Comparison of ENCODE assay signal across 8 cellular contexts in genomic region chr18:54224379-54225014, GRCh38. TPM values are rescaled to one million over a fixed set of nuclear protein-coding genes. Genes with fewer than 3 reads are reported as not detected.
DNase-seq lines count a peak whose midpoint lies in the region; ATAC-seq and TF ChIP-seq lines count a peak whose summit lies in the region.

TSS of gene MBD2 (minus strand) at chr18:54224669. CDS start at chr18:54224559, 110 bp downstream.

- 0 out of 2 replicates have a peak, but pooled peaks have one; percentile 11 for TF ChIP-seq RAD21 in IMR-90 (IDR thresholded peaks at IDR 0.05; ENCODE audit: low read length)

- no peak within 1 kb of the TSS for H4K91ac ChIP-seq in IMR-90 (ENCODE audit: insufficient read depth, low read depth, low read length)

- H2BK15ac ChIP-seq in IMR-90 (ENCODE audit: low read depth, low read length): no peak within 1 kb of the TSS

- TF ChIP-seq CTCF in IMR-90 (conservative IDR thresholded peaks at IDR 0.05; ENCODE audit: low read depth, low read length) (peak; percentile 24; the same call in 1 of the 2 replicates), epithelial cell of esophagus (IDR thresholded peaks at IDR 0.05; ENCODE audit: insufficient read depth, low read depth, low read length, missing control alignments) (no peak), mucosa of descending colon (IDR thresholded peaks at IDR 0.05) (no peak)

- TF ChIP-seq POLR2A in IMR-90 (IDR thresholded peaks at IDR 0.05; ENCODE audit: low read depth, low read length): peak; percentile 38; the same call in 1 of the 2 replicates

- H3K27me3 ChIP-seq in IMR-90 (ENCODE audit: control insufficient read depth, insufficient read depth, low read length): no peaks in the 10 kb centered on the region

- H3K4me3 ChIP-seq in IMR-90 (ENCODE audit: insufficient read depth, low read depth, low read length) (peak within 1 kb of the TSS; percentile 80), epithelial cell of esophagus (ENCODE audit: low read length) (peak within 1 kb of the TSS; percentile 78), mucosa of descending colon (peak within 1 kb of the TSS; percentile 77)

- peak within 1 kb of the TSS; percentile 33; the same call in 1 of the 2 replicates for H2AK5ac ChIP-seq in IMR-90 (ENCODE audit: low read depth, low read length)

- peaks cover 38% of the 10 kb centered on the region for H4K20me1 ChIP-seq in IMR-90 (ENCODE audit: insufficient read depth, low read length)

- H3K9ac ChIP-seq in IMR-90 (ENCODE audit: low read depth, low read length): peak within 1 kb of the TSS; percentile 87

- H3K36me3 ChIP-seq in IMR-90 (ENCODE audit: control insufficient read depth, insufficient read depth, low read length) (no peaks in the 10 kb centered on the region), mucosa of descending colon (ENCODE audit: low read depth) (no peaks in the 10 kb centered on the region)

- no peak within 1 kb of the TSS for H2BK120ac ChIP-seq in IMR-90 (ENCODE audit: low read depth, low read length)

- H3K9me3 ChIP-seq in IMR-90 (ENCODE audit: control insufficient read depth, insufficient read depth, low read length) (no peaks in the 10 kb centered on the region), mucosa of descending colon (no peaks in the 10 kb centered on the region)

- 0 out of 2 replicates have a peak within 1 kb of the TSS, but pooled peaks have one; percentile 43 for H3K23ac ChIP-seq in IMR-90 (ENCODE audit: low read depth, low read length)

- no TSS peak for BruUV-seq in IMR-90 (replicated peaks; lab: Mats Ljungman, UMichigan)

- dilution Hi-C loops in IMR-90 (cut with HindIII; ENCODE audit: low sequenced_read_pairs, unreplicated experiment): no loop called here

- peak within 1 kb of the TSS; percentile 65 for H2AK9ac ChIP-seq in IMR-90 (replicated peaks; ENCODE audit: low read depth, low read length, poor library complexity)

- peak within 1 kb of the TSS; percentile 87 for H3K4me2 ChIP-seq in IMR-90 (ENCODE audit: low read depth, low read length)

- peak within 1 kb of the TSS; percentile 72 to 96 for H4K8ac ChIP-seq in IMR-90 (ENCODE audit: low read depth in 2 of 2, low read length in 2 of 2)

- CTCF ChIA-PET in IMR-90 (lab: Yijun Ruan, JAX): no interaction called here

- peak within 1 kb of the TSS; percentile 76 for H4K5ac ChIP-seq in IMR-90 (ENCODE audit: low read depth, low read length)

- H3K4ac ChIP-seq in IMR-90 (ENCODE audit: low read depth, low read length): no peak within 1 kb of the TSS; the same call in 1 of the 2 replicates

- POLR2A ChIA-PET in IMR-90 (lab: Charles Lee; ENCODE audit: unreplicated experiment): interaction anchor here (0.6 kb wide), 1 partner anchor 1051 kb away, joined by 4 read pairs; no protein-coding TSS in a partner anchor

- in situ Hi-C loops in IMR-90 (cut with MboI; ENCODE audit: low sequenced_read_pairs): no loop called here

- peak within 1 kb of the TSS; percentile 48; the same call in 1 of the 2 replicates for H3K56ac ChIP-seq in IMR-90 (ENCODE audit: extremely low read depth, insufficient read depth, low read length)

- no peak within 1 kb of the TSS for H3K18ac ChIP-seq in IMR-90 (ENCODE audit: low read depth, low read length)

- WGBS in IMR-90 (ENCODE audit: extremely low coverage in 2 of 2, insufficient read length in 1 of 2), 2 experiments: 0% methylated on average over 21 of the region's 66 CpGs; no CpG with 5 or more reads in 1 of the 2 experiments

- H2BK20ac ChIP-seq in IMR-90 (ENCODE audit: low read depth, low read length): no peak within 1 kb of the TSS

- ATAC-seq in GM21528 (IDR thresholded peaks at IDR 0.05; ENCODE audit: low FRiP score, unreplicated experiment): peak; percentile 92
- peak; percentile 98 for ATAC-seq in IMR-90 (ENCODE audit: low read depth)
- peak; percentile 99 for ATAC-seq in mucosa of descending colon

- peak within 1 kb of the TSS; percentile 55 for H2BK5ac ChIP-seq in IMR-90 (ENCODE audit: low read depth, low read length, poor library complexity, severe bottlenecking)

- peaks cover 5% of the 10 kb centered on the region; the same call in 1 of the 2 replicates for H3K9me1 ChIP-seq in IMR-90 (ENCODE audit: insufficient read depth, low read length)

- peak; percentile 79 for DNase-seq in DMS114 treated with DMSO at 0.1 percent for 48 hours (lab: John Stamatoyannopoulos, UW; ENCODE audit: unreplicated experiment)
- peak; percentile 93 for DNase-seq in IMR-90
- DNase-seq in OCI-M1 (lab: John Stamatoyannopoulos, UW): peak; percentile 98
- peak; percentile 90 for DNase-seq in activated T-cell treated with anti-CD3 and anti-CD28 coated beads for 4 hours
- DNase-seq in epithelial cell of esophagus (ENCODE audit: low read depth): peak; percentile 96
- DNase-seq in mucosa of descending colon: peak; percentile 96 to 98 (median 98)
- DNase-seq in stimulated activated CD8-positive, alpha-beta memory T cell treated with anti-CD3 and anti-CD28 coated beads, Interleukin-4, amount 100 ng/mL, for 24 hours (ENCODE audit: low read depth): peak; percentile 92

- H3K14ac ChIP-seq in IMR-90 (replicated peaks; ENCODE audit: low read depth, low read length): no peak within 1 kb of the TSS

- peak within 1 kb of the TSS; percentile 76 for H3K27ac ChIP-seq in IMR-90 (ENCODE audit: insufficient read depth, low read length)

- peaks cover 5 to 19% of the 10 kb centered on the region in 2 experiments; a peak in 2 of 4 replicates for H3K79me1 ChIP-seq in IMR-90 (ENCODE audit: low read depth in 1 of 2, low read length in 2 of 2)

- no peaks in the 10 kb centered on the region for H3K4me1 ChIP-seq in IMR-90 (ENCODE audit: control insufficient read depth, insufficient read depth, low read length)
- H3K4me1 ChIP-seq in mucosa of descending colon (ENCODE audit: low read depth): peaks cover 33% of the 10 kb centered on the region

- H2AFZ ChIP-seq in IMR-90 (replicated peaks; ENCODE audit: low read length, poor library complexity): peak within 1 kb of the TSS; percentile 88

- intact Hi-C loops in IMR-90 (cut with micrococcal nuclease) (loop anchor here (1.0 to 5.0 kb wide), 4 partner anchors 45 to 133 kb away; partner anchors contain the start of genes C18orf54, POLI and STARD6), mucosa of descending colon (cut with DNase I, micrococcal nuclease) (no loop called here)

TF ChIP-seq in IMR-90, 13 proteins besides CTCF, POLR2A, EP300 and RAD21:
- TF ChIP-seq USF2 (IDR thresholded peaks at IDR 0.05; ENCODE audit: low read depth, low read length): no peak
- TF ChIP-seq BHLHE40 (IDR thresholded peaks at IDR 0.05; ENCODE audit: low read depth, low read length): no peak
- peak; percentile 4; the same call in 1 of the 2 replicates for TF ChIP-seq SMC3 (IDR thresholded peaks at IDR 0.05; ENCODE audit: low read depth, low read length)
- peak; percentile 68 for TF ChIP-seq MXI1 (IDR thresholded peaks at IDR 0.05; ENCODE audit: borderline replicate concordance, low read depth, low read length)
- TF ChIP-seq RCOR1 (IDR thresholded peaks at IDR 0.05; ENCODE audit: insufficient replicate concordance, low read length): no peak
- TF ChIP-seq MAFK (IDR thresholded peaks at IDR 0.05; ENCODE audit: low read depth, low read length): no peak
- TF ChIP-seq MAZ (IDR thresholded peaks at IDR 0.05; ENCODE audit: borderline replicate concordance, low read depth, low read length): peak; percentile 92
- TF ChIP-seq ELK1 (IDR thresholded peaks at IDR 0.05; ENCODE audit: borderline replicate concordance, low read depth, low read length): no peak
TF ChIP-seq in IMR-90: peak in this region for 3.

RNA-seq across cellular contexts. Expression of gene MBD2, which starts in this region (rescaled TPM):
- 9.7 and 27.5 TPM in 2 replicates for total RNA-seq in IMR-90 (2012; rRNA removed)
- polyA plus RNA-seq in IMR-90 (2012; rRNA removed): 14.8 and 29.5 TPM in 2 replicates
- 2.7 and 3.9 TPM in 2 replicates for polyA plus RNA-seq in IMR-90 (2012; cell fraction: cytosol; rRNA removed)
- polyA plus RNA-seq in IMR-90 (2012; cell fraction: nucleus; rRNA removed; ENCODE audit: low replicate concordance): 2.8 and 30.7 TPM in 2 replicates
- total RNA-seq in mucosa of descending colon: 100 to 1,000 TPM in 2 of 3 donors, 10 to 100 TPM in 1; 83.3 to 108 (median 106) TPM

Comparison
In these comparisons a context has a peak if more than half of its experiments do, and no peak if none do; other contexts are left out.
1. Peak in every context shown above with its lines: DNase-seq, ATAC-seq, H3K4me3 ChIP-seq and H3K27ac ChIP-seq.